Comparison of ENCODE assay signal across 1 cellular context in genomic region chr17:48053758-48054237, GRCh38.
A peak's percentile ranks its signal among the peaks of the same experiment; 100 is the strongest.
TF ChIP-seq lines count a peak whose summit lies in the region.

No MANE protein-coding gene starts in this region.

TF ChIP-seq in IMR-90, 13 proteins besides CTCF, POLR2A, EP300 and RAD21:
- TF ChIP-seq ELK1 (IDR thresholded peaks at IDR 0.05; ENCODE audit: borderline replicate concordance, low read depth, low read length) (no peak), FOS (IDR thresholded peaks at IDR 0.05; ENCODE audit: low read depth, low read length) (no peak), RFX5 (IDR thresholded peaks at IDR 0.05; ENCODE audit: low read depth, low read length) (no peak), BHLHE40 (IDR thresholded peaks at IDR 0.05; ENCODE audit: low read depth, low read length) (no peak), USF2 (IDR thresholded peaks at IDR 0.05; ENCODE audit: low read depth, low read length) (no peak), MAZ (IDR thresholded peaks at IDR 0.05; ENCODE audit: borderline replicate concordance, low read depth, low read length) (no peak), MXI1 (IDR thresholded peaks at IDR 0.05; ENCODE audit: borderline replicate concordance, low read depth, low read length) (peak; percentile 65; the same call in 1 of the 2 replicates), MAFK (IDR thresholded peaks at IDR 0.05; ENCODE audit: low read depth, low read length) (no peak), CHD1 (IDR thresholded peaks at IDR 0.05; ENCODE audit: low read depth, low read length) (no peak)
